In the genomic region with DNA sequence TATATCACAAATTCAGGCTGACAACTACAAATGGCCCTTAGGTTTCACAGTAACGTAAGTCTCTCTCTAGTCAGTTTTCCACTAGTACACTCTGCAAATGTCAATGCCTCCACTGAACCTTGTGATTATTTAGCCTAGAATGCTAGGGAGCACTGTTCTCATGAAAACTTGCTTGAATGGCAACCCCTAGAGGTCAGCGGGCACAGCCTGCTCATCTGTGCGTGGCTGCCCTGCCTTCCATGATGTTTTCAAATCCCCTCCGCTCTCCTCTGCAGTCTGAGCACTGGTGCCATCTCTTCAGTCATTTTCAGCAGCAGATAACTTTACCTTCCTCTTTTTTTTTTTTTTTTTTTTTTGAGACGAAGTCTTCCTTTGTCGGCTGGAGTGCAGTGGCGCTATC, we compare ENCODE assay signal across 20 cellular contexts.
"Had no signal": no experiment of that assay in that cellular context is flagged by ENCODE, and none has a peak within 500 bp of the region (broad histone marks: within the 10 kb centered on the region; RNA-seq: fewer than 3 reads in every experiment).

No MANE protein-coding gene starts in this region.

- H3K79me2 ChIP-seq: hepatocyte had no signal

- H2AFZ ChIP-seq: hepatocyte had no signal

- H3K36me3 ChIP-seq: neutrophil, sigmoid colon, stomach had no signal

- H3K4me2 ChIP-seq: hepatocyte had no signal

- H3K27ac ChIP-seq: foreskin keratinocyte, hepatocyte, neutrophil, psoas muscle, sigmoid colon, skin epidermis, stomach had no signal

- H3K36me3 Mint-ChIP-seq: naive thymus-derived CD8-positive, alpha-beta T cell had no signal

- FAIRE-seq: colon, endothelial cell of umbilical vein had no signal

- H3K27ac Mint-ChIP-seq: naive thymus-derived CD8-positive, alpha-beta T cell had no signal

- H3K27me3 ChIP-seq: foreskin keratinocyte, hepatocyte, neutrophil, sigmoid colon, stomach had no signal

- H3K4me1 ChIP-seq: foreskin keratinocyte, psoas muscle, sigmoid colon, stomach had no signal

- H3K4me3 Mint-ChIP-seq: naive thymus-derived CD8-positive, alpha-beta T cell had no signal

- H3K4me3 ChIP-seq: hepatocyte, mucosa of descending colon, psoas muscle, sigmoid colon, skin epidermis, stomach had no signal

- ATAC-seq: foreskin keratinocyte; left lobe of liver; mucosa of descending colon; naive thymus-derived CD8-positive, alpha-beta T cell; psoas muscle had no signal

- H3K9me3 ChIP-seq: mucosa of descending colon, neutrophil, psoas muscle, sigmoid colon, stomach had no signal

- H3K4me1 Mint-ChIP-seq: naive thymus-derived CD8-positive, alpha-beta T cell had no signal

- DNase-seq: dermis blood vessel endothelial cell; erythroblast; foreskin keratinocyte; islet precursor cell; mammary epithelial cell; mucosa of descending colon; naive thymus-derived CD8-positive, alpha-beta T cell; psoas muscle; retina; sigmoid colon; stimulated activated naive CD4-positive, alpha-beta T cell; stomach; substantia nigra; trophoblast cell had no signal
